Comparison of ENCODE assay signal across 1 cellular context in the genomic region with DNA sequence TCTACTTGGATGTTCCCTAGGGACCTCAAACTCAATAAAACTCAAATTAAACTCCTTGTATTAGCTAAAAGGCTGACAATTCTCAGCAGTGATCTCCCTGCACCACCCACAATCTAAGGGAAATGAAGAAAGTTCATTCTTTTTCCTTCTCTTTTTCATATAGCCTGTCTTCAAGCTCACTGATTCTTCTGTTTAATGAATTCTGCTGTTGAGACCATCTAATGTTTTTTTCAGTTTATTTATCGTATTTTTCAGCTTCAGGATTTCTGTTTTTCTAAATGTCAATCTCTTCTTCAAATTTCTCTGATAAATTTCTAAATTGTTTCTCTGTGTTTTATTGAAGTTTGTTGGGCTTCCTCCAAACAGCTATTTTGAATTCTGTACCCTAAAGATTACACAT.
A peak's percentile ranks its signal among the peaks of the same experiment; 100 is the strongest.
TF ChIP-seq lines count a peak whose summit lies in the region.

No MANE protein-coding gene starts in this region.

TF ChIP-seq in K562, 482 proteins besides CTCF, POLR2A, EP300 and RAD21 (continued from another document and continues in another):
- 0 out of 2 replicates have a peak, but pooled peaks have one; percentile 10 for TF ChIP-seq GMEB1 (CRISPR knock-in tag; IDR thresholded peaks at IDR 0.05)
- no peak for TF ChIP-seq ZKSCAN1 (IDR thresholded peaks at IDR 0.05; ENCODE audit: low read depth, low read length)
- no peak for TF ChIP-seq SMAD2 (IDR thresholded peaks at IDR 0.05; ENCODE audit: low read depth, low read length)
- TF ChIP-seq ZNF644 (tag; IDR thresholded peaks at IDR 0.05; ENCODE audit: low read depth) = no peak
- no peak for TF ChIP-seq ZNF174 (CRISPR knock-in tag; IDR thresholded peaks at IDR 0.05)
- no peak for TF ChIP-seq NR2F6 (CRISPR knock-in tag; IDR thresholded peaks at IDR 0.05)
- TF ChIP-seq SREBF1 (IDR thresholded peaks at IDR 0.05; ENCODE audit: borderline replicate concordance, low read depth, low read length) = no peak
- no peak for TF ChIP-seq STAG1 (CRISPR knock-in tag; IDR thresholded peaks at IDR 0.05; ENCODE audit: borderline replicate concordance)
- TF ChIP-seq ZNF24 (IDR thresholded peaks at IDR 0.05) = no peak
- TF ChIP-seq ZBTB7A (IDR thresholded peaks at IDR 0.05; ENCODE audit: borderline replicate concordance, control insufficient read depth, low read depth, low read length) = no peak
- no peak for TF ChIP-seq RBM39 (optimal IDR thresholded peaks at IDR 0.05; ENCODE audit: low read depth, low read length)
- peak; percentile 62 to 83; a peak in 3 of 4 replicates for TF ChIP-seq TRIM24 (IDR thresholded peaks at IDR 0.05)
- TF ChIP-seq IFI16 (CRISPR knock-in tag; IDR thresholded peaks at IDR 0.05) = no peak
- no peak for TF ChIP-seq STAT5B (CRISPR knock-in tag; IDR thresholded peaks at IDR 0.05)
- TF ChIP-seq AFF4 (CRISPR knock-in tag; IDR thresholded peaks at IDR 0.05) = no peak
- TF ChIP-seq CHD4 (IDR thresholded peaks at IDR 0.05; ENCODE audit: insufficient read depth, insufficient replicate concordance, low read depth, low read length, poor library complexity, severe bottlenecking) = no peak
- TF ChIP-seq GTF3C2 (IDR thresholded peaks at IDR 0.05; ENCODE audit: borderline replicate concordance, extremely low read depth, insufficient read length) = no peak
- no peak for TF ChIP-seq BACH1 (tag; IDR thresholded peaks at IDR 0.05)
- no peak for TF ChIP-seq ZNF143 (CRISPR knock-in tag; IDR thresholded peaks at IDR 0.05)
- TF ChIP-seq MYBL2 (IDR thresholded peaks at IDR 0.05; ENCODE audit: low read depth) = no peak
- no peak for TF ChIP-seq MYBL2 (CRISPR knock-in tag; IDR thresholded peaks at IDR 0.05; ENCODE audit: borderline replicate concordance)
- no peak for TF ChIP-seq HNRNPUL1 (IDR thresholded peaks at IDR 0.05; ENCODE audit: low read length)
- TF ChIP-seq ELF1 (tag; IDR thresholded peaks at IDR 0.05) = 0 out of 2 replicates have a peak, but pooled peaks have one; percentile 27
- no peak for TF ChIP-seq LARP7 (IDR thresholded peaks at IDR 0.05)
- TF ChIP-seq NR2C2 (CRISPR knock-in tag; IDR thresholded peaks at IDR 0.05) = no peak
- no peak for TF ChIP-seq NR2C2 (tag; IDR thresholded peaks at IDR 0.05)
- no peak for TF ChIP-seq MAZ (CRISPR knock-in tag; conservative IDR thresholded peaks at IDR 0.05 in 1 of 2, IDR thresholded peaks at IDR 0.05 in 1 of 2)
- no peak for TF ChIP-seq SP2 (IDR thresholded peaks at IDR 0.05; ENCODE audit: extremely low read depth, low read depth, low read length, poor library complexity, severe bottlenecking)
- TF ChIP-seq SOX6 (IDR thresholded peaks at IDR 0.05) = no peak
- TF ChIP-seq ZNF12 (CRISPR knock-in tag; IDR thresholded peaks at IDR 0.05) = no peak
- TF ChIP-seq, protein P1, sequence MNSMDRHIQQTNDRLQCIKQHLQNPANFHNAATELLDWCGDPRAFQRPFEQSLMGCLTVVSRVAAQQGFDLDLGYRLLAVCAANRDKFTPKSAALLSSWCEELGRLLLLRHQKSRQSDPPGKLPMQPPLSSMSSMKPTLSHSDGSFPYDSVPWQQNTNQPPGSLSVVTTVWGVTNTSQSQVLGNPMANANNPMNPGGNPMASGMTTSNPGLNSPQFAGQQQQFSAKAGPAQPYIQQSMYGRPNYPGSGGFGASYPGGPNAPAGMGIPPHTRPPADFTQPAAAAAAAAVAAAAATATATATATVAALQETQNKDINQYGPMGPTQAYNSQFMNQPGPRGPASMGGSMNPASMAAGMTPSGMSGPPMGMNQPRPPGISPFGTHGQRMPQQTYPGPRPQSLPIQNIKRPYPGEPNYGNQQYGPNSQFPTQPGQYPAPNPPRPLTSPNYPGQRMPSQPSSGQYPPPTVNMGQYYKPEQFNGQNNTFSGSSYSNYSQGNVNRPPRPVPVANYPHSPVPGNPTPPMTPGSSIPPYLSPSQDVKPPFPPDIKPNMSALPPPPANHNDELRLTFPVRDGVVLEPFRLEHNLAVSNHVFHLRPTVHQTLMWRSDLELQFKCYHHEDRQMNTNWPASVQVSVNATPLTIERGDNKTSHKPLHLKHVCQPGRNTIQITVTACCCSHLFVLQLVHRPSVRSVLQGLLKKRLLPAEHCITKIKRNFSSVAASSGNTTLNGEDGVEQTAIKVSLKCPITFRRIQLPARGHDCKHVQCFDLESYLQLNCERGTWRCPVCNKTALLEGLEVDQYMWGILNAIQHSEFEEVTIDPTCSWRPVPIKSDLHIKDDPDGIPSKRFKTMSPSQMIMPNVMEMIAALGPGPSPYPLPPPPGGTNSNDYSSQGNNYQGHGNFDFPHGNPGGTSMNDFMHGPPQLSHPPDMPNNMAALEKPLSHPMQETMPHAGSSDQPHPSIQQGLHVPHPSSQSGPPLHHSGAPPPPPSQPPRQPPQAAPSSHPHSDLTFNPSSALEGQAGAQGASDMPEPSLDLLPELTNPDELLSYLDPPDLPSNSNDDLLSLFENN (IDR thresholded peaks at IDR 0.05; ENCODE audit: low read depth in 2 of 2, low read length in 2 of 2) = no peak
- TF ChIP-seq, protein P2, sequence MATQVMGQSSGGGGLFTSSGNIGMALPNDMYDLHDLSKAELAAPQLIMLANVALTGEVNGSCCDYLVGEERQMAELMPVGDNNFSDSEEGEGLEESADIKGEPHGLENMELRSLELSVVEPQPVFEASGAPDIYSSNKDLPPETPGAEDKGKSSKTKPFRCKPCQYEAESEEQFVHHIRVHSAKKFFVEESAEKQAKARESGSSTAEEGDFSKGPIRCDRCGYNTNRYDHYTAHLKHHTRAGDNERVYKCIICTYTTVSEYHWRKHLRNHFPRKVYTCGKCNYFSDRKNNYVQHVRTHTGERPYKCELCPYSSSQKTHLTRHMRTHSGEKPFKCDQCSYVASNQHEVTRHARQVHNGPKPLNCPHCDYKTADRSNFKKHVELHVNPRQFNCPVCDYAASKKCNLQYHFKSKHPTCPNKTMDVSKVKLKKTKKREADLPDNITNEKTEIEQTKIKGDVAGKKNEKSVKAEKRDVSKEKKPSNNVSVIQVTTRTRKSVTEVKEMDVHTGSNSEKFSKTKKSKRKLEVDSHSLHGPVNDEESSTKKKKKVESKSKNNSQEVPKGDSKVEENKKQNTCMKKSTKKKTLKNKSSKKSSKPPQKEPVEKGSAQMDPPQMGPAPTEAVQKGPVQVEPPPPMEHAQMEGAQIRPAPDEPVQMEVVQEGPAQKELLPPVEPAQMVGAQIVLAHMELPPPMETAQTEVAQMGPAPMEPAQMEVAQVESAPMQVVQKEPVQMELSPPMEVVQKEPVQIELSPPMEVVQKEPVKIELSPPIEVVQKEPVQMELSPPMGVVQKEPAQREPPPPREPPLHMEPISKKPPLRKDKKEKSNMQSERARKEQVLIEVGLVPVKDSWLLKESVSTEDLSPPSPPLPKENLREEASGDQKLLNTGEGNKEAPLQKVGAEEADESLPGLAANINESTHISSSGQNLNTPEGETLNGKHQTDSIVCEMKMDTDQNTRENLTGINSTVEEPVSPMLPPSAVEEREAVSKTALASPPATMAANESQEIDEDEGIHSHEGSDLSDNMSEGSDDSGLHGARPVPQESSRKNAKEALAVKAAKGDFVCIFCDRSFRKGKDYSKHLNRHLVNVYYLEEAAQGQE (CRISPR knock-in tag; IDR thresholded peaks at IDR 0.05; ENCODE audit: low read depth) = no peak
- TF ChIP-seq EZH2 (IDR thresholded peaks at IDR 0.05; ENCODE audit: borderline replicate concordance, low read depth, low read length) = no peak
- TF ChIP-seq, protein P3, sequence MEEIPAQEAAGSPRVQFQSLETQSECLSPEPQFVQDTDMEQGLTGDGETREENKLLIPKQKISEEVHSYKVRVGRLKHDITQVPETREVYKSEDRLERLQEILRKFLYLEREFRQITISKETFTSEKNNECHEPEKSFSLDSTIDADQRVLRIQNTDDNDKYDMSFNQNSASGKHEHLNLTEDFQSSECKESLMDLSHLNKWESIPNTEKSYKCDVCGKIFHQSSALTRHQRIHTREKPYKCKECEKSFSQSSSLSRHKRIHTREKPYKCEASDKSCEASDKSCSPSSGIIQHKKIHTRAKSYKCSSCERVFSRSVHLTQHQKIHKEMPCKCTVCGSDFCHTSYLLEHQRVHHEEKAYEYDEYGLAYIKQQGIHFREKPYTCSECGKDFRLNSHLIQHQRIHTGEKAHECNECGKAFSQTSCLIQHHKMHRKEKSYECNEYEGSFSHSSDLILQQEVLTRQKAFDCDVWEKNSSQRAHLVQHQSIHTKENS (CRISPR knock-in tag; IDR thresholded peaks at IDR 0.05) = no peak
- TF ChIP-seq, protein P4, sequence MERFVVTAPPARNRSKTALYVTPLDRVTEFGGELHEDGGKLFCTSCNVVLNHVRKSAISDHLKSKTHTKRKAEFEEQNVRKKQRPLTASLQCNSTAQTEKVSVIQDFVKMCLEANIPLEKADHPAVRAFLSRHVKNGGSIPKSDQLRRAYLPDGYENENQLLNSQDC (CRISPR knock-in tag; IDR thresholded peaks at IDR 0.05) = no peak
- TF ChIP-seq, protein P5, sequence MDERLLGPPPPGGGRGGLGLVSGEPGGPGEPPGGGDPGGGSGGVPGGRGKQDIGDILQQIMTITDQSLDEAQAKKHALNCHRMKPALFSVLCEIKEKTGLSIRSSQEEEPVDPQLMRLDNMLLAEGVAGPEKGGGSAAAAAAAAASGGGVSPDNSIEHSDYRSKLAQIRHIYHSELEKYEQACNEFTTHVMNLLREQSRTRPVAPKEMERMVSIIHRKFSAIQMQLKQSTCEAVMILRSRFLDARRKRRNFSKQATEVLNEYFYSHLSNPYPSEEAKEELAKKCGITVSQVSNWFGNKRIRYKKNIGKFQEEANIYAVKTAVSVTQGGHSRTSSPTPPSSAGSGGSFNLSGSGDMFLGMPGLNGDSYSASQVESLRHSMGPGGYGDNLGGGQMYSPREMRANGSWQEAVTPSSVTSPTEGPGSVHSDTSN (CRISPR knock-in tag; IDR thresholded peaks at IDR 0.05; ENCODE audit: low read depth) = no peak
- TF ChIP-seq, protein P5 (tag; conservative IDR thresholded peaks at IDR 0.05; ENCODE audit: low read depth) = no peak
